1 cellular context compared by ENCODE assay signal in the genomic region with DNA sequence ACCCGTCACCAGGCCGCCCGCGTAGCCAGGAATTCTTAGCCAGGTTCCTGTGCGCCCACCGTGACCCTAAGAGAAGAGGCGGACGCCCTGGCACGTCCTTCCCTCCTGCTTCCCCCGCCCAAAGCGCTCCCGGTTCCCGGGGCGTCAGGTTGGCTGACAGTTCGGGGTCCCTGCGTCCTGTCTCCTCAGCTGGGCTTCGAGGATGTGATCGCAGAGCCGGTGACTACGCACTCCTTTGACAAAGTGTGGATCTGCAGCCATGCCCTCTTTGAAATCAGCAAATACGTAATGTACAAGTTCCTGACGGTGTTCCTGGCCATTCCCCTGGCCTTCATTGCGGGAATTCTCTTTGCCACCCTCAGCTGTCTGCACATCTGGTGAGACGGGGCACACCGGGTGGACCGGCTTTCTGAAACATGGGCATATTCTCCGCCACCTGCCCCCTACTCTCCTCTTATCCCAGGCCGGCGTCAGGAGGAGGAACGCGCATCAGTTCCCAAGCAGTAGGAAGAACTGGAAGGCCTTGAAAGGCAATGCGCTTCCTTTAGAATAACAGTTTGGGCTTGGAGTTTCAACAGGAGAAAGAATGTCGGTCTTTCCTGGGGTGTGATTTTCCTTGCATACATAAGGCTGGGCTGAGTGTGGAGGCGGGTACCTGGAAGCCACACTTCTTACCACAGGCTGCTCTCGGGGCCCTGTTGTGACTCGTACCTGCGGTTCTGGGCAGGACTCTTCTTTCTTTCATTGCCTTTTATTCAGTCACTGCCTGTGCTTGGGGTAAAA.
TF ChIP-seq lines count a peak whose summit lies in the region.

No MANE protein-coding gene starts in this region.

TF ChIP-seq in K562, 482 proteins besides CTCF, POLR2A, EP300 and RAD21 (continued from another document and continues in another):
- TF ChIP-seq, protein P1, sequence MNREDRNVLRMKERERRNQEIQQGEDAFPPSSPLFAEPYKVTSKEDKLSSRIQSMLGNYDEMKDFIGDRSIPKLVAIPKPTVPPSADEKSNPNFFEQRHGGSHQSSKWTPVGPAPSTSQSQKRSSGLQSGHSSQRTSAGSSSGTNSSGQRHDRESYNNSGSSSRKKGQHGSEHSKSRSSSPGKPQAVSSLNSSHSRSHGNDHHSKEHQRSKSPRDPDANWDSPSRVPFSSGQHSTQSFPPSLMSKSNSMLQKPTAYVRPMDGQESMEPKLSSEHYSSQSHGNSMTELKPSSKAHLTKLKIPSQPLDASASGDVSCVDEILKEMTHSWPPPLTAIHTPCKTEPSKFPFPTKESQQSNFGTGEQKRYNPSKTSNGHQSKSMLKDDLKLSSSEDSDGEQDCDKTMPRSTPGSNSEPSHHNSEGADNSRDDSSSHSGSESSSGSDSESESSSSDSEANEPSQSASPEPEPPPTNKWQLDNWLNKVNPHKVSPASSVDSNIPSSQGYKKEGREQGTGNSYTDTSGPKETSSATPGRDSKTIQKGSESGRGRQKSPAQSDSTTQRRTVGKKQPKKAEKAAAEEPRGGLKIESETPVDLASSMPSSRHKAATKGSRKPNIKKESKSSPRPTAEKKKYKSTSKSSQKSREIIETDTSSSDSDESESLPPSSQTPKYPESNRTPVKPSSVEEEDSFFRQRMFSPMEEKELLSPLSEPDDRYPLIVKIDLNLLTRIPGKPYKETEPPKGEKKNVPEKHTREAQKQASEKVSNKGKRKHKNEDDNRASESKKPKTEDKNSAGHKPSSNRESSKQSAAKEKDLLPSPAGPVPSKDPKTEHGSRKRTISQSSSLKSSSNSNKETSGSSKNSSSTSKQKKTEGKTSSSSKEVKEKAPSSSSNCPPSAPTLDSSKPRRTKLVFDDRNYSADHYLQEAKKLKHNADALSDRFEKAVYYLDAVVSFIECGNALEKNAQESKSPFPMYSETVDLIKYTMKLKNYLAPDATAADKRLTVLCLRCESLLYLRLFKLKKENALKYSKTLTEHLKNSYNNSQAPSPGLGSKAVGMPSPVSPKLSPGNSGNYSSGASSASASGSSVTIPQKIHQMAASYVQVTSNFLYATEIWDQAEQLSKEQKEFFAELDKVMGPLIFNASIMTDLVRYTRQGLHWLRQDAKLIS (CRISPR knock-in tag; IDR thresholded peaks at IDR 0.05): no peak
- TF ChIP-seq TRIM28 (IDR thresholded peaks at IDR 0.05): no peak
- TF ChIP-seq ZNF57 (CRISPR knock-in tag; IDR thresholded peaks at IDR 0.05): no peak
- TF ChIP-seq RBM39 (optimal IDR thresholded peaks at IDR 0.05; ENCODE audit: low read depth, low read length): peak; percentile 55
- TF ChIP-seq KAT2B (IDR thresholded peaks at IDR 0.05; ENCODE audit: low read depth, low read length): no peak
- no peak for TF ChIP-seq HDAC8 (tag; IDR thresholded peaks at IDR 0.05)
- TF ChIP-seq, protein P2, sequence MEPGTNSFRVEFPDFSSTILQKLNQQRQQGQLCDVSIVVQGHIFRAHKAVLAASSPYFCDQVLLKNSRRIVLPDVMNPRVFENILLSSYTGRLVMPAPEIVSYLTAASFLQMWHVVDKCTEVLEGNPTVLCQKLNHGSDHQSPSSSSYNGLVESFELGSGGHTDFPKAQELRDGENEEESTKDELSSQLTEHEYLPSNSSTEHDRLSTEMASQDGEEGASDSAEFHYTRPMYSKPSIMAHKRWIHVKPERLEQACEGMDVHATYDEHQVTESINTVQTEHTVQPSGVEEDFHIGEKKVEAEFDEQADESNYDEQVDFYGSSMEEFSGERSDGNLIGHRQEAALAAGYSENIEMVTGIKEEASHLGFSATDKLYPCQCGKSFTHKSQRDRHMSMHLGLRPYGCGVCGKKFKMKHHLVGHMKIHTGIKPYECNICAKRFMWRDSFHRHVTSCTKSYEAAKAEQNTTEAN (CRISPR knock-in tag; IDR thresholded peaks at IDR 0.05): no peak
- TF ChIP-seq JUN (IDR thresholded peaks at IDR 0.05; ENCODE audit: borderline replicate concordance, low read depth, low read length): no peak
- TF ChIP-seq JUN (CRISPR knock-in tag; IDR thresholded peaks at IDR 0.05; ENCODE audit: borderline replicate concordance): peak; percentile 66; the same call in 1 of the 2 replicates
- no peak for TF ChIP-seq GATAD2A (IDR thresholded peaks at IDR 0.05)
- no peak for TF ChIP-seq ZNF785 (CRISPR knock-in tag; IDR thresholded peaks at IDR 0.05)
- no peak for TF ChIP-seq FOXJ3 (CRISPR knock-in tag; IDR thresholded peaks at IDR 0.05)
- peak; percentile 72 for TF ChIP-seq L3MBTL2 (IDR thresholded peaks at IDR 0.05)
- no peak for TF ChIP-seq SNIP1 (IDR thresholded peaks at IDR 0.05; ENCODE audit: low read depth)
- TF ChIP-seq, protein P3, sequence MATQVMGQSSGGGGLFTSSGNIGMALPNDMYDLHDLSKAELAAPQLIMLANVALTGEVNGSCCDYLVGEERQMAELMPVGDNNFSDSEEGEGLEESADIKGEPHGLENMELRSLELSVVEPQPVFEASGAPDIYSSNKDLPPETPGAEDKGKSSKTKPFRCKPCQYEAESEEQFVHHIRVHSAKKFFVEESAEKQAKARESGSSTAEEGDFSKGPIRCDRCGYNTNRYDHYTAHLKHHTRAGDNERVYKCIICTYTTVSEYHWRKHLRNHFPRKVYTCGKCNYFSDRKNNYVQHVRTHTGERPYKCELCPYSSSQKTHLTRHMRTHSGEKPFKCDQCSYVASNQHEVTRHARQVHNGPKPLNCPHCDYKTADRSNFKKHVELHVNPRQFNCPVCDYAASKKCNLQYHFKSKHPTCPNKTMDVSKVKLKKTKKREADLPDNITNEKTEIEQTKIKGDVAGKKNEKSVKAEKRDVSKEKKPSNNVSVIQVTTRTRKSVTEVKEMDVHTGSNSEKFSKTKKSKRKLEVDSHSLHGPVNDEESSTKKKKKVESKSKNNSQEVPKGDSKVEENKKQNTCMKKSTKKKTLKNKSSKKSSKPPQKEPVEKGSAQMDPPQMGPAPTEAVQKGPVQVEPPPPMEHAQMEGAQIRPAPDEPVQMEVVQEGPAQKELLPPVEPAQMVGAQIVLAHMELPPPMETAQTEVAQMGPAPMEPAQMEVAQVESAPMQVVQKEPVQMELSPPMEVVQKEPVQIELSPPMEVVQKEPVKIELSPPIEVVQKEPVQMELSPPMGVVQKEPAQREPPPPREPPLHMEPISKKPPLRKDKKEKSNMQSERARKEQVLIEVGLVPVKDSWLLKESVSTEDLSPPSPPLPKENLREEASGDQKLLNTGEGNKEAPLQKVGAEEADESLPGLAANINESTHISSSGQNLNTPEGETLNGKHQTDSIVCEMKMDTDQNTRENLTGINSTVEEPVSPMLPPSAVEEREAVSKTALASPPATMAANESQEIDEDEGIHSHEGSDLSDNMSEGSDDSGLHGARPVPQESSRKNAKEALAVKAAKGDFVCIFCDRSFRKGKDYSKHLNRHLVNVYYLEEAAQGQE (CRISPR knock-in tag; IDR thresholded peaks at IDR 0.05; ENCODE audit: low read depth): no peak
- no peak for TF ChIP-seq ZNF384 (IDR thresholded peaks at IDR 0.05; ENCODE audit: low read depth, low read length)
- TF ChIP-seq, protein P4, sequence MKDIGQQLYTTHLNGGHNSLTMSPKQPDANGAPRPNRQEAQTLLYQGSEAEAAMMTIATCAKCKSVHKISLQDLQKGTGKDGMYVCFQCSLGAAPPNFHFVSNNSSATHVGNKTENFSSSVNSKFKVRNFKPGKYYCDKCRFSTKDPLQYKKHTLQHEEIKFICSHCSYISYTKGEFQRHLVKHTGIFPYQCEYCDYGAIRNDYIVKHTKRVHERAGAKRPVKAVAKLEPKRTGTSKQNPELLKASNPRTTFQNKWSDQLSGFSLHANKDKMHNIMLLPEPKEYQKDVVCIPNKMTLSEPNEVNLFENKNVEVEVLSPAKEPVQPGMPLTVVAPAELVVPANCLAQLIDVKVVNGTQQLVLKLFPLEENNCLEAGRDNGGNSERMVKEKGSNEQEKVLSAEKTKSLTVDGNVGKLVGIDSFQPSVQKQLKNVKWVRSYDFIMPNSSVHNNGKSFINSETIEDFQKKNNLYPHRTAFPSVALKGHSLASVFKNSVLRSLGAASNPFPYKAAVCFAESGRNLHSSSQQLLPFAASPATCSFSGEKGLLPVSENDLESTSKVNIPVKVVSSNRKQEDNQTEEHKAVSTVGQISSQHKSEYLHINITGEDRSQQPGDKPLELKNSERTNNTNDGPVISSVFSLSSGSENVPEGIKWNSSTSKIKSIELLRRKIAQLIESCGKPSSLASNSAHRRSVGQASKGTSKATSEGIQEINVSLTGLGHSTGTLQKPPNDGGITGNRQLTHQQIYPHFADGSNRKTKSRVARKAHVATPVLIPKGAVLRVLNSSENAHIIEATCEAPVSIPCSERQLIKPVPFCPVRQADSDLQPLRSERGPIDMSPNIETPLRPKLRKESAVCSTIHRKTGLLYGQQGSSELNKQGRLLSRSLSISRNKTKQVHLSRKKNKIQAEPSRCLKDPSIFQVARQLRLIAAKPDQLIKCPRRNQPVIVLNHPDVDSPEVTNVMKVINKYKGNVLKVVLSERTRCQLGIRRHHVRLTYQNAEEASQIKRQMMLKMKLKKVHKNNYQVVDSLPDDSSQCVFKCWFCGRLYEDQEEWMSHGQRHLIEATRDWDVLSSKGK (CRISPR knock-in tag; IDR thresholded peaks at IDR 0.05): no peak
- no peak for TF ChIP-seq STAT5B (CRISPR knock-in tag; IDR thresholded peaks at IDR 0.05)
- TF ChIP-seq SAP30 (IDR thresholded peaks at IDR 0.05; ENCODE audit: borderline replicate concordance, insufficient read depth, low read depth, low read length, poor library complexity, severe bottlenecking): peak; percentile 6
- TF ChIP-seq, protein P5, sequence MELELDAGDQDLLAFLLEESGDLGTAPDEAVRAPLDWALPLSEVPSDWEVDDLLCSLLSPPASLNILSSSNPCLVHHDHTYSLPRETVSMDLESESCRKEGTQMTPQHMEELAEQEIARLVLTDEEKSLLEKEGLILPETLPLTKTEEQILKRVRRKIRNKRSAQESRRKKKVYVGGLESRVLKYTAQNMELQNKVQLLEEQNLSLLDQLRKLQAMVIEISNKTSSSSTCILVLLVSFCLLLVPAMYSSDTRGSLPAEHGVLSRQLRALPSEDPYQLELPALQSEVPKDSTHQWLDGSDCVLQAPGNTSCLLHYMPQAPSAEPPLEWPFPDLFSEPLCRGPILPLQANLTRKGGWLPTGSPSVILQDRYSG (tag; conservative IDR thresholded peaks at IDR 0.05; ENCODE audit: low read depth): no peak
- TF ChIP-seq MECOM (CRISPR knock-in tag; IDR thresholded peaks at IDR 0.05): no peak
- TF ChIP-seq ARID2 (IDR thresholded peaks at IDR 0.05): no peak
- no peak for TF ChIP-seq SP1 (CRISPR knock-in tag; IDR thresholded peaks at IDR 0.05)
- TF ChIP-seq RFX7 (CRISPR knock-in tag; IDR thresholded peaks at IDR 0.05): no peak
- TF ChIP-seq SMAD2 (IDR thresholded peaks at IDR 0.05; ENCODE audit: low read depth, low read length): no peak
- peak in 1 of 2 experiments; percentile 73; a peak in 1 of 4 replicates for TF ChIP-seq FOXA3 (CRISPR knock-in tag; conservative IDR thresholded peaks at IDR 0.05 in 1 of 2, IDR thresholded peaks at IDR 0.05 in 1 of 2)
- TF ChIP-seq ATF1 (CRISPR knock-in tag; IDR thresholded peaks at IDR 0.05): no peak
- TF ChIP-seq ATF1 (tag; IDR thresholded peaks at IDR 0.05): peak; percentile 44; the same call in 1 of the 2 replicates
- TF ChIP-seq, protein P6, sequence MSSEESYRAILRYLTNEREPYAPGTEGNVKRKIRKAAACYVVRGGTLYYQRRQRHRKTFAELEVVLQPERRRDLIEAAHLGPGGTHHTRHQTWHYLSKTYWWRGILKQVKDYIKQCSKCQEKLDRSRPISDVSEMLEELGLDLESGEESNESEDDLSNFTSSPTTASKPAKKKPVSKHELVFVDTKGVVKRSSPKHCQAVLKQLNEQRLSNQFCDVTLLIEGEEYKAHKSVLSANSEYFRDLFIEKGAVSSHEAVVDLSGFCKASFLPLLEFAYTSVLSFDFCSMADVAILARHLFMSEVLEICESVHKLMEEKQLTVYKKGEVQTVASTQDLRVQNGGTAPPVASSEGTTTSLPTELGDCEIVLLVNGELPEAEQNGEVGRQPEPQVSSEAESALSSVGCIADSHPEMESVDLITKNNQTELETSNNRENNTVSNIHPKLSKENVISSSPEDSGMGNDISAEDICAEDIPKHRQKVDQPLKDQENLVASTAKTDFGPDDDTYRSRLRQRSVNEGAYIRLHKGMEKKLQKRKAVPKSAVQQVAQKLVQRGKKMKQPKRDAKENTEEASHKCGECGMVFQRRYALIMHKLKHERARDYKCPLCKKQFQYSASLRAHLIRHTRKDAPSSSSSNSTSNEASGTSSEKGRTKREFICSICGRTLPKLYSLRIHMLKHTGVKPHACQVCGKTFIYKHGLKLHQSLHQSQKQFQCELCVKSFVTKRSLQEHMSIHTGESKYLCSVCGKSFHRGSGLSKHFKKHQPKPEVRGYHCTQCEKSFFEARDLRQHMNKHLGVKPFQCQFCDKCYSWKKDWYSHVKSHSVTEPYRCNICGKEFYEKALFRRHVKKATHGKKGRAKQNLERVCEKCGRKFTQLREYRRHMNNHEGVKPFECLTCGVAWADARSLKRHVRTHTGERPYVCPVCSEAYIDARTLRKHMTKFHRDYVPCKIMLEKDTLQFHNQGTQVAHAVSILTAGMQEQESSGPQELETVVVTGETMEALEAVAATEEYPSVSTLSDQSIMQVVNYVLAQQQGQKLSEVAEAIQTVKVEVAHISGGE (CRISPR knock-in tag; IDR thresholded peaks at IDR 0.05): 0 out of 6 replicates have a peak, but pooled peaks of 1 of the 3 experiments have one; percentile 2
- TF ChIP-seq ZC3H11A (IDR thresholded peaks at IDR 0.05; ENCODE audit: low read depth, low read length): no peak
- no peak for TF ChIP-seq FIP1L1 (IDR thresholded peaks at IDR 0.05; ENCODE audit: low read depth, low read length, poor library complexity, severe bottlenecking)
- no peak for TF ChIP-seq ZNF668 (CRISPR knock-in tag; IDR thresholded peaks at IDR 0.05)
- TF ChIP-seq, protein P7, sequence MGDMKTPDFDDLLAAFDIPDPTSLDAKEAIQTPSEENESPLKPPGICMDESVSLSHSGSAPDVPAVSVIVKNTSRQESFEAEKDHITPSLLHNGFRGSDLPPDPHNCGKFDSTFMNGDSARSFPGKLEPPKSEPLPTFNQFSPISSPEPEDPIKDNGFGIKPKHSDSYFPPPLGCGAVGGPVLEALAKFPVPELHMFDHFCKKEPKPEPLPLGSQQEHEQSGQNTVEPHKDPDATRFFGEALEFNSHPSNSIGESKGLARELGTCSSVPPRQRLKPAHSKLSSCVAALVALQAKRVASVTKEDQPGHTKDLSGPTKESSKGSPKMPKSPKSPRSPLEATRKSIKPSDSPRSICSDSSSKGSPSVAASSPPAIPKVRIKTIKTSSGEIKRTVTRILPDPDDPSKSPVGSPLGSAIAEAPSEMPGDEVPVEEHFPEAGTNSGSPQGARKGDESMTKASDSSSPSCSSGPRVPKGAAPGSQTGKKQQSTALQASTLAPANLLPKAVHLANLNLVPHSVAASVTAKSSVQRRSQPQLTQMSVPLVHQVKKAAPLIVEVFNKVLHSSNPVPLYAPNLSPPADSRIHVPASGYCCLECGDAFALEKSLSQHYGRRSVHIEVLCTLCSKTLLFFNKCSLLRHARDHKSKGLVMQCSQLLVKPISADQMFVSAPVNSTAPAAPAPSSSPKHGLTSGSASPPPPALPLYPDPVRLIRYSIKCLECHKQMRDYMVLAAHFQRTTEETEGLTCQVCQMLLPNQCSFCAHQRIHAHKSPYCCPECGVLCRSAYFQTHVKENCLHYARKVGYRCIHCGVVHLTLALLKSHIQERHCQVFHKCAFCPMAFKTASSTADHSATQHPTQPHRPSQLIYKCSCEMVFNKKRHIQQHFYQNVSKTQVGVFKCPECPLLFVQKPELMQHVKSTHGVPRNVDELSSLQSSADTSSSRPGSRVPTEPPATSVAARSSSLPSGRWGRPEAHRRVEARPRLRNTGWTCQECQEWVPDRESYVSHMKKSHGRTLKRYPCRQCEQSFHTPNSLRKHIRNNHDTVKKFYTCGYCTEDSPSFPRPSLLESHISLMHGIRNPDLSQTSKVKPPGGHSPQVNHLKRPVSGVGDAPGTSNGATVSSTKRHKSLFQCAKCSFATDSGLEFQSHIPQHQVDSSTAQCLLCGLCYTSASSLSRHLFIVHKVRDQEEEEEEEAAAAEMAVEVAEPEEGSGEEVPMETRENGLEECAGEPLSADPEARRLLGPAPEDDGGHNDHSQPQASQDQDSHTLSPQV (IDR thresholded peaks at IDR 0.05): peak; percentile 36; the same call in 1 of the 2 replicates
